Comparison of ENCODE assay signal across 9 cellular contexts in the genomic region with DNA sequence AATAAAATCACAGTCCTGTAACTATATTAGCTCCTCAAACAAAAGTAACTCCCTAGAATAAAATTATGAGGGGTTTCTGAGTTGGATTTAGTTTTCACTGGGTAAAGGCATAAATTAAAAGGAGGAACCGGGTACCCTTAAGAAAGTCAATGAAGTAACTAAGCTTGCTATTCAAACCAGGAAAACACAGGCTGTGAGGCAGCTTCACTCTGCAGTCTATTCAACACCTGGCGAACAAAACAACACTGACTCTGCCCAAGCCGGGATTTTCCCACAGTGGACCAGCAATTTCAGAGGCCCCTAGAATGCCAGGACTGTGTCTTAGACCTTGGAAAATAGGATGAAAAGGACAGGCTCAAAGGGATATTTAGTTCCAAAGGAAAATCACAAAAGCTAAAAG. TPM values are rescaled to one million over a fixed set of nuclear protein-coding genes. Genes with fewer than 3 reads are reported as not detected.
DNase-seq lines count a peak whose midpoint lies in the region; ATAC-seq and TF ChIP-seq lines count a peak whose summit lies in the region.
"Had no signal": no experiment of that assay in that cellular context is flagged by ENCODE, and none has a peak within 500 bp of the region (broad histone marks: within the 10 kb centered on the region; RNA-seq: fewer than 3 reads in every experiment).

No MANE protein-coding gene starts in this region.

- intact Hi-C loops in lower leg skin (cut with DNase I; ENCODE audit: low total_unique reads) = no loop called here

- H3K9me3 Mint-ChIP-seq in activated naive CD8-positive, alpha-beta T cell (ENCODE audit: low read depth) = no peaks in the 10 kb centered on the region

- peak overlapping the region; percentile 44 for H3K4me3 Mint-ChIP-seq in activated naive CD8-positive, alpha-beta T cell

- WGBS in lower leg skin, 2 donors = 32 to 33% methylated on average over 3 of the region's 3 CpGs

- H3K4me1 Mint-ChIP-seq in activated naive CD8-positive, alpha-beta T cell (ENCODE audit: low read depth) = peaks cover 41% of the 10 kb centered on the region

- TF ChIP-seq CTCF in lower leg skin (IDR thresholded peaks at IDR 0.05) = no peak

- peaks cover 3% of the 10 kb centered on the region for H3K36me3 Mint-ChIP-seq in activated naive CD8-positive, alpha-beta T cell

- no peak overlapping the region for H3K4me3 ChIP-seq in lower leg skin (ENCODE audit: low read depth, poor library complexity, severe bottlenecking)

- TF ChIP-seq POLR2A in lower leg skin (IDR thresholded peaks at IDR 0.05) = no peak

- ATAC-seq in GM21786 (IDR thresholded peaks at IDR 0.05; ENCODE audit: unreplicated experiment) = peak; percentile 36

- peak; percentile 34 for DNase-seq in ACHN
- peak; percentile 61 for DNase-seq in kidney tubule cell (ENCODE audit: low spot score)
- no peak for DNase-seq in LoVo (ENCODE audit: low spot score)
- DNase-seq in lower leg skin (ENCODE audit: low spot score in 2 of 2) = no peak
- no peak for DNase-seq in DMS53 (lab: John Stamatoyannopoulos, UW)
- DNase-seq in stimulated activated CD4-positive, alpha-beta T cell treated with anti-CD3 and anti-CD28 coated beads, Interleukin-12 subunit alpha, Interleukin-12 subunit beta, amount 100 ng/mL, for 4 hours = no peak
- DNase-seq: NCI-H748 treated with DMSO at 0.1 percent for 48 hours had no signal

- no peaks in the 10 kb centered on the region for H3K27me3 Mint-ChIP-seq in activated naive CD8-positive, alpha-beta T cell

- H3K27ac Mint-ChIP-seq in activated naive CD8-positive, alpha-beta T cell = peak overlapping the region; percentile 86

- in situ Hi-C loops in ACHN (cut with HindIII; ENCODE audit: low pct_ligation_motif_present, low pct_unique_long_range_greater_than_20kb, low sequenced_read_pairs) = no loop called here

RNA-seq across cellular contexts. Expression of a gene that starts 24.6 kb away (rescaled TPM):
- 10 to 100 TPM; 31.9 to 73.0 (median 46.9) TPM for total RNA-seq in lower leg skin

Comparison
In these comparisons a context has a peak if more than half of its experiments do, and no peak if none do; other contexts are left out.
1. DNase-seq: peak in ACHN (single experiment) and kidney tubule cell (single experiment); none in LoVo (single experiment), lower leg skin (0 of 2), DMS53 (single experiment) and stimulated activated CD4-positive, alpha-beta T cell treated with anti-CD3 and anti-CD28 coated beads, Interleukin-12 subunit alpha, Interleukin-12 subunit beta, amount 100 ng/mL, for 4 hours (single experiment).